In the genomic region with DNA sequence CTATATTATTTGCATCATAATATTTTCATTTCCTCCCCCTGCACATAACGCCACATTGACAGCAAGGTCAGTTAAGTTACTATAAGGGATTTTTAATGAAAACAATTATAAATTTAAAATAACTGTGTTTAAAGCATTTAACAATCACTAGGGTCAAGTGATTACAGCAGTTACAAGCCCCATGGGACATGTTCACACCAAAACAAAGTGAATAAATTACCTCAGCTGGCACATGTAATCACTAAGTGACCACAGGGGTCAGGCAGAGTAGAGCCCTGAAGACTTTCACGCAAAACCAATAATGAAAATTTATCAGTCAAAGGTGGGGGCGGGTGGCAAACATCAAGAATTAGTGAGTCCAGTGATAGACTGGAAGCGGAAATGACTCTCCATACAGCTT, we compare ENCODE assay signal across 34 cellular contexts.
"Had no signal": no experiment of that assay in that cellular context is flagged by ENCODE, and none has a peak within 500 bp of the region (broad histone marks: within the 10 kb centered on the region; RNA-seq: fewer than 3 reads in every experiment).

No MANE protein-coding gene starts in this region.

- H3K4me3 Mint-ChIP-seq: activated B cell treated with CpG ODN at 0.5 μM for 24 hours; activated CD4-positive, alpha-beta memory T cell treated with anti-CD3 and anti-CD28 coated beads for 36 hours; activated CD4-positive, alpha-beta T cell treated with anti-CD3 and anti-CD28 coated beads for 36 hours; activated CD4-positive, alpha-beta T cell treated with anti-CD3 and anti-CD28 coated beads, Interleukin-2, amount 10 ng/mL, durations not matched to agents 24 days and 14 days; activated CD8-positive, alpha-beta T cell treated with anti-CD3 and anti-CD28 coated beads, Interleukin-2, amount 10 ng/mL, durations not matched to agents 7 days and 5 days; activated naive CD4-positive, alpha-beta T cell treated with anti-CD3 and anti-CD28 coated beads, Interleukin-2, amount 10 ng/mL, durations not matched to agents 7 days and 5 days; activated naive CD8-positive, alpha-beta T cell treated with anti-CD3 and anti-CD28 coated beads, Interleukin-2, amount 10 ng/mL, durations not matched to agents 7 days and 5 days; activated T-cell treated with anti-CD3 and anti-CD28 coated beads, Interleukin-2, amount 50 U/mL, for 24 hours; activated T-cell treated with anti-CD3 and anti-CD28 coated beads, Interleukin-2, amount 50 U/mL, for 72 hours; brain; central memory CD8-positive, alpha-beta T cell; dendritic cell treated with granulocyte-macrophage colony-stimulating factor and Interleukin-4, amounts not matched to agents 40 ng/mL and 50 ng/mL, for 4 days; endodermal cell; T-helper 17 cell; T-helper 2 cell treated with Interferon-gamma antibody and Interleukin-4, amounts not matched to agents 5 μg/mL and 100 μg/mL, for 36 hours had no signal

- H3K4me3 ChIP-seq: ascending aorta, breast epithelium, coronary artery, dorsolateral prefrontal cortex, esophagus muscularis mucosa, gastrocnemius medialis had no signal

- H3K27ac ChIP-seq: ascending aorta, breast epithelium, coronary artery, dorsolateral prefrontal cortex, esophagus muscularis mucosa, foreskin keratinocyte, gastrocnemius medialis, WERI-Rb-1 had no signal

- H3K4me1 Mint-ChIP-seq: activated B cell treated with CpG ODN at 0.5 μM for 24 hours; activated CD4-positive, alpha-beta T cell treated with anti-CD3 and anti-CD28 coated beads for 36 hours; activated CD4-positive, alpha-beta T cell treated with anti-CD3 and anti-CD28 coated beads, Interleukin-2, amount 10 ng/mL, durations not matched to agents 24 days and 14 days; activated naive CD4-positive, alpha-beta T cell treated with anti-CD3 and anti-CD28 coated beads, Interleukin-2, amount 10 ng/mL, durations not matched to agents 7 days and 5 days; activated naive CD8-positive, alpha-beta T cell treated with anti-CD3 and anti-CD28 coated beads, Interleukin-2, amount 10 ng/mL, durations not matched to agents 7 days and 5 days; central memory CD8-positive, alpha-beta T cell; T-helper 17 cell had no signal

- DNase-seq: activated B cell treated with CpG ODN at 0.5 μM for 24 hours; activated CD4-positive, alpha-beta memory T cell treated with anti-CD3 and anti-CD28 coated beads for 36 hours; activated CD4-positive, alpha-beta T cell treated with anti-CD3 and anti-CD28 coated beads for 36 hours; activated CD4-positive, alpha-beta T cell treated with anti-CD3 and anti-CD28 coated beads, Interleukin-2, amount 10 ng/mL, durations not matched to agents 24 days and 14 days; activated CD4-positive, CD25-positive, alpha-beta regulatory T cell treated with anti-CD3 and anti-CD28 coated beads, Interleukin-2, amount 50 U/mL, for 72 hours; activated CD8-positive, alpha-beta memory T cell treated with anti-CD3 and anti-CD28 coated beads, Interleukin-2, amount 50 U/mL, for 48 hours; activated CD8-positive, alpha-beta T cell treated with anti-CD3 and anti-CD28 coated beads, Interleukin-2, amount 10 ng/mL, durations not matched to agents 7 days and 5 days; activated gamma-delta T cell; activated naive CD4-positive, alpha-beta T cell; activated naive CD4-positive, alpha-beta T cell treated with anti-CD3 and anti-CD28 coated beads, Interleukin-2, amount 10 ng/mL, durations not matched to agents 7 days and 5 days; activated naive CD8-positive, alpha-beta T cell treated with anti-CD3 and anti-CD28 coated beads, Interleukin-2, amount 10 ng/mL, durations not matched to agents 7 days and 5 days; activated T-cell treated with anti-CD3 and anti-CD28 coated beads for 4 hours; activated T-cell treated with anti-CD3 and anti-CD28 coated beads, Interleukin-2, amount 50 U/mL, for 24 hours; activated T-cell treated with anti-CD3 and anti-CD28 coated beads, Interleukin-2, amount 50 U/mL, for 72 hours; dorsolateral prefrontal cortex; effector memory CD4-positive, alpha-beta T cell; endodermal cell; erythroblast; foreskin keratinocyte; gastrocnemius medialis; glutamatergic neuron; T-helper 1 cell; T-helper 17 cell; T1000; WERI-Rb-1 had no signal

- H3K27me3 ChIP-seq: ascending aorta, breast epithelium, dorsolateral prefrontal cortex, esophagus muscularis mucosa, foreskin keratinocyte, gastrocnemius medialis had no signal

- H3K27ac Mint-ChIP-seq: activated B cell treated with CpG ODN at 0.5 μM for 24 hours; activated CD4-positive, alpha-beta memory T cell treated with anti-CD3 and anti-CD28 coated beads for 36 hours; activated CD4-positive, alpha-beta T cell treated with anti-CD3 and anti-CD28 coated beads for 36 hours; activated CD4-positive, alpha-beta T cell treated with anti-CD3 and anti-CD28 coated beads, Interleukin-2, amount 10 ng/mL, durations not matched to agents 24 days and 14 days; activated CD8-positive, alpha-beta T cell treated with anti-CD3 and anti-CD28 coated beads, Interleukin-2, amount 10 ng/mL, durations not matched to agents 7 days and 5 days; activated naive CD4-positive, alpha-beta T cell treated with anti-CD3 and anti-CD28 coated beads, Interleukin-2, amount 10 ng/mL, durations not matched to agents 7 days and 5 days; activated naive CD4-positive, alpha-beta T cell treated with anti-CD3 and anti-CD28 coated beads, Interleukin-2, amount 50 U/mL, for 72 hours; activated naive CD8-positive, alpha-beta T cell treated with anti-CD3 and anti-CD28 coated beads, Interleukin-2, amount 10 ng/mL, durations not matched to agents 7 days and 5 days; activated T-cell treated with anti-CD3 and anti-CD28 coated beads, Interleukin-2, amount 50 U/mL, for 24 hours; activated T-cell treated with anti-CD3 and anti-CD28 coated beads, Interleukin-2, amount 50 U/mL, for 72 hours; dendritic cell treated with granulocyte-macrophage colony-stimulating factor and Interleukin-4, amounts not matched to agents 40 ng/mL and 50 ng/mL, for 4 days; endodermal cell; T-helper 17 cell; T-helper 2 cell treated with Interferon-gamma antibody and Interleukin-4, amounts not matched to agents 5 μg/mL and 100 μg/mL, for 36 hours had no signal

- H3K9me3 ChIP-seq: ascending aorta, breast epithelium, esophagus muscularis mucosa, gastrocnemius medialis had no signal

- H3K9me3 Mint-ChIP-seq: activated B cell treated with CpG ODN at 0.5 μM for 24 hours; activated CD4-positive, alpha-beta memory T cell treated with anti-CD3 and anti-CD28 coated beads for 36 hours; activated CD4-positive, alpha-beta T cell treated with anti-CD3 and anti-CD28 coated beads, Interleukin-2, amount 10 ng/mL, durations not matched to agents 24 days and 14 days; activated naive CD4-positive, alpha-beta T cell treated with anti-CD3 and anti-CD28 coated beads, Interleukin-2, amount 10 ng/mL, durations not matched to agents 7 days and 5 days; activated naive CD8-positive, alpha-beta T cell treated with anti-CD3 and anti-CD28 coated beads, Interleukin-2, amount 10 ng/mL, durations not matched to agents 7 days and 5 days; activated T-cell treated with anti-CD3 and anti-CD28 coated beads, Interleukin-2, amount 50 U/mL, for 24 hours; dendritic cell treated with granulocyte-macrophage colony-stimulating factor and Interleukin-4, amounts not matched to agents 40 ng/mL and 50 ng/mL, for 4 days; endodermal cell; T-helper 2 cell treated with Interferon-gamma antibody and Interleukin-4, amounts not matched to agents 5 μg/mL and 100 μg/mL, for 36 hours had no signal

- ATAC-seq: activated CD4-positive, alpha-beta T cell treated with anti-CD3 and anti-CD28 coated beads for 36 hours; activated CD8-positive, alpha-beta T cell treated with anti-CD3 and anti-CD28 coated beads, Interleukin-2, amount 10 ng/mL, durations not matched to agents 7 days and 5 days; activated naive CD4-positive, alpha-beta T cell treated with anti-CD3 and anti-CD28 coated beads, Interleukin-2, amount 50 U/mL, for 72 hours; activated T-cell treated with anti-CD3 and anti-CD28 coated beads, Interleukin-2, amount 50 U/mL, for 72 hours; foreskin keratinocyte; gastrocnemius medialis; T-helper 17 cell had no signal

- H3K4me1 ChIP-seq: ascending aorta, breast epithelium, foreskin keratinocyte had no signal

- H3K36me3 ChIP-seq: ascending aorta, breast epithelium, esophagus muscularis mucosa, gastrocnemius medialis had no signal

- H3K36me3 Mint-ChIP-seq: activated CD4-positive, alpha-beta memory T cell treated with anti-CD3 and anti-CD28 coated beads for 36 hours; activated naive CD4-positive, alpha-beta T cell treated with anti-CD3 and anti-CD28 coated beads, Interleukin-2, amount 10 ng/mL, durations not matched to agents 7 days and 5 days; activated naive CD4-positive, alpha-beta T cell treated with anti-CD3 and anti-CD28 coated beads, Interleukin-2, amount 50 U/mL, for 72 hours; activated naive CD8-positive, alpha-beta T cell treated with anti-CD3 and anti-CD28 coated beads, Interleukin-2, amount 10 ng/mL, durations not matched to agents 7 days and 5 days had no signal

- H3K27me3 Mint-ChIP-seq: activated CD4-positive, alpha-beta T cell treated with anti-CD3 and anti-CD28 coated beads, Interleukin-2, amount 10 ng/mL, durations not matched to agents 24 days and 14 days; activated naive CD4-positive, alpha-beta T cell treated with anti-CD3 and anti-CD28 coated beads, Interleukin-2, amount 10 ng/mL, durations not matched to agents 7 days and 5 days; central memory CD8-positive, alpha-beta T cell; dendritic cell treated with granulocyte-macrophage colony-stimulating factor and Interleukin-4, amounts not matched to agents 40 ng/mL and 50 ng/mL, for 4 days had no signal
